ENCODE assay signal across 29 cellular contexts in the genomic region with DNA sequence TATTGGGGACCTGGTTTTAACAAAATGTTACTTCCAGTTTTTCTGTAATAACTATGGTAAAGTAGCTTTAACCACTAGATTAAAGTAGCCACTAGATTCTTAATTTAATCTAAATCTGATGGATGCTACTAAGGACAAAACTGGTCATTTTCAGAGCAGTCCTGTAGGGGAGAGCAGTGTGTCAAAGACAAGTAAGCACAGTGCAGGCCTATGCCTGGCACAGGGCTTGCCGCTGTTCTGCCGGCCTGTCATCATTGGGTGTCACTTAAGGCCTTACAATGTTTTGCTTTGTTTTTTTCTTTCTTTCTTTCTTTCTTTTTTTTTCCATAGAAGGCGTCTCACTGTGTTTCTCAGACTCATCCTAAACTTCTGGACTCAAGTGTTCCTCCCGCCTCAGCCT. TPM values are rescaled to one million over a fixed set of nuclear protein-coding genes. Genes with fewer than 3 reads are reported as not detected.
DNase-seq lines count a peak whose midpoint lies in the region; ATAC-seq and TF ChIP-seq lines count a peak whose summit lies in the region.
"Had no signal": no experiment of that assay in that cellular context is flagged by ENCODE, and none has a peak within 500 bp of the region (broad histone marks: within the 10 kb centered on the region; RNA-seq: fewer than 3 reads in every experiment).

No MANE protein-coding gene starts in this region.

- no peak for TF ChIP-seq EP300 in SK-N-SH (IDR thresholded peaks at IDR 0.05; ENCODE audit: borderline replicate concordance in 1 of 2, low read depth in 1 of 2, low read length in 1 of 2)

- H3K9me3 Mint-ChIP-seq in endodermal cell = no peaks in the 10 kb centered on the region
- H3K9me3 Mint-ChIP-seq in nephron progenitor cell = no peaks in the 10 kb centered on the region
- H3K9me3 Mint-ChIP-seq: activated CD4-positive, alpha-beta T cell treated with anti-CD3 and anti-CD28 coated beads, Interleukin-2, amount 10 ng/mL, durations not matched to agents 24 days and 14 days; activated naive CD4-positive, alpha-beta T cell treated with anti-CD3 and anti-CD28 coated beads, Interleukin-2, amount 10 ng/mL, durations not matched to agents 7 days and 5 days; central memory CD8-positive, alpha-beta T cell; IgD-negative memory B cell; nephron; stimulated activated memory B cell treated with anti-CD40 and anti-IgM and Interleukin-4, amounts not matched to agents 10 μg/mL and 1 μg/mL and 100 μg/mL, for 72 hours had no signal

- H3K9ac ChIP-seq in SK-N-SH (no peak overlapping the region), endodermal cell (ENCODE audit: extremely low read depth, low read length, poor library complexity, severe bottlenecking) (no peak overlapping the region)

- H3K4me2 ChIP-seq in SK-N-SH = no peak overlapping the region

- no peak overlapping the region for H3K4me3 Mint-ChIP-seq in endodermal cell
- H3K4me3 Mint-ChIP-seq in nephron progenitor cell = no peak overlapping the region
- H3K4me3 Mint-ChIP-seq: activated CD4-positive, alpha-beta T cell treated with anti-CD3 and anti-CD28 coated beads, Interleukin-2, amount 10 ng/mL, durations not matched to agents 24 days and 14 days; activated naive CD4-positive, alpha-beta T cell treated with anti-CD3 and anti-CD28 coated beads, Interleukin-2, amount 10 ng/mL, durations not matched to agents 7 days and 5 days; central memory CD8-positive, alpha-beta T cell; IgD-negative memory B cell; nephron; stimulated activated memory B cell treated with anti-CD40 and anti-IgM and Interleukin-4, amounts not matched to agents 10 μg/mL and 1 μg/mL and 100 μg/mL, for 72 hours; T-helper 17 cell had no signal

- WGBS in SK-N-SH (ENCODE audit: low lambda C conversion rate) = 95% methylated on average over 4 of the region's 4 CpGs
- WGBS in endodermal cell (ENCODE audit: insufficient coverage in 1 of 2, insufficient read length in 1 of 2), 2 experiments = 90 to 96% methylated on average over 2 to 4 of the region's 4 CpGs
- 76 to 80% methylated on average over 4 of the region's 4 CpGs for WGBS in aorta, 2 donors

- H3K36me3 ChIP-seq in SK-N-SH (replicated peaks in 1 of 2; ENCODE audit: control insufficient read depth in 1 of 2, insufficient read depth in 2 of 2, low read length in 1 of 2) (peaks cover 0 to 35% of the 10 kb centered on the region in 2 experiments), endodermal cell (ENCODE audit: control insufficient read depth, insufficient read depth, low read length) (peaks cover 32% of the 10 kb centered on the region), aorta (ENCODE audit: control insufficient read depth in 1 of 2, insufficient read depth in 2 of 2, low read length in 1 of 2) (peaks cover 0 to 3% of the 10 kb centered on the region in 2 donors), mucosa of descending colon (ENCODE audit: low read depth) (no peaks in the 10 kb centered on the region)
- H3K36me3 ChIP-seq: thoracic aorta had no signal

- no peak overlapping the region for H3K27ac Mint-ChIP-seq in endodermal cell
- peak overlapping the region; percentile 47 for H3K27ac Mint-ChIP-seq in nephron progenitor cell
- H3K27ac Mint-ChIP-seq: activated CD4-positive, alpha-beta T cell treated with anti-CD3 and anti-CD28 coated beads, Interleukin-2, amount 10 ng/mL, durations not matched to agents 24 days and 14 days; activated naive CD4-positive, alpha-beta T cell treated with anti-CD3 and anti-CD28 coated beads, Interleukin-2, amount 10 ng/mL, durations not matched to agents 7 days and 5 days; IgD-negative memory B cell; nephron; stimulated activated memory B cell treated with anti-CD40 and anti-IgM and Interleukin-4, amounts not matched to agents 10 μg/mL and 1 μg/mL and 100 μg/mL, for 72 hours; T-helper 17 cell had no signal

- H3K27me3 ChIP-seq in SK-N-SH (ENCODE audit: insufficient read depth) (no peaks in the 10 kb centered on the region), endodermal cell (ENCODE audit: control insufficient read depth, insufficient read depth, low read length, poor library complexity, severe bottlenecking) (no peaks in the 10 kb centered on the region), aorta (ENCODE audit: control insufficient read depth in 1 of 2, insufficient read depth in 2 of 2, low read length in 1 of 2) (no peaks in the 10 kb centered on the region)
- H3K27me3 ChIP-seq: esophagus muscularis mucosa, Peyer's patch had no signal

- TF ChIP-seq RAD21 in SK-N-SH (IDR thresholded peaks at IDR 0.05; ENCODE audit: low read length) = no peak; the same call in 1 of the 2 replicates

- ATAC-seq in SK-N-SH treated with all-trans-retinoic acid at 6 μM for 48 hours = peak; percentile 59
- ATAC-seq in aorta (ENCODE audit: low FRiP score) = no peak
- no peak for ATAC-seq in HG02981 (IDR thresholded peaks at IDR 0.05; ENCODE audit: unreplicated experiment)
- no peak for ATAC-seq in mucosa of descending colon
- ATAC-seq: psoas muscle; stimulated activated memory B cell treated with anti-CD40 and anti-IgM and Interleukin-4, amounts not matched to agents 10 μg/mL and 1 μg/mL and 100 μg/mL, for 72 hours; T-helper 17 cell had no signal

- H3K4me1 Mint-ChIP-seq in endodermal cell (peaks cover 6% of the 10 kb centered on the region), nephron progenitor cell (peaks cover 14% of the 10 kb centered on the region)
- H3K4me1 Mint-ChIP-seq: central memory CD8-positive, alpha-beta T cell; stimulated activated memory B cell treated with anti-CD40 and anti-IgM and Interleukin-4, amounts not matched to agents 10 μg/mL and 1 μg/mL and 100 μg/mL, for 72 hours; T-helper 17 cell had no signal

- intact Hi-C loops in aorta (cut with DNase I) = no loop called here
- intact Hi-C loops in mucosa of descending colon (cut with DNase I, micrococcal nuclease) = no loop called here

- H3K27me3 Mint-ChIP-seq in endodermal cell (ENCODE audit: insufficient read depth) (no peaks in the 10 kb centered on the region), nephron progenitor cell (ENCODE audit: low read depth, poor library complexity) (no peaks in the 10 kb centered on the region)
- H3K27me3 Mint-ChIP-seq: activated CD4-positive, alpha-beta T cell treated with anti-CD3 and anti-CD28 coated beads, Interleukin-2, amount 10 ng/mL, durations not matched to agents 24 days and 14 days; activated naive CD4-positive, alpha-beta T cell treated with anti-CD3 and anti-CD28 coated beads, Interleukin-2, amount 10 ng/mL, durations not matched to agents 7 days and 5 days; central memory CD8-positive, alpha-beta T cell; IgD-negative memory B cell; stimulated activated memory B cell treated with anti-CD40 and anti-IgM and Interleukin-4, amounts not matched to agents 10 μg/mL and 1 μg/mL and 100 μg/mL, for 72 hours; T-helper 17 cell had no signal

- H3K4me3 ChIP-seq in SK-N-SH (ENCODE audit: low read depth in 2 of 2, low read length in 1 of 2) = no peak overlapping the region
- no peak overlapping the region for H3K4me3 ChIP-seq in endodermal cell (ENCODE audit: low read length)
- no peak overlapping the region for H3K4me3 ChIP-seq in aorta (ENCODE audit: low read length in 2 of 2)
- no peak overlapping the region for H3K4me3 ChIP-seq in mucosa of descending colon
- H3K4me3 ChIP-seq: esophagus muscularis mucosa, Peyer's patch, psoas muscle, skin epidermis, thoracic aorta had no signal

- H3K9me3 ChIP-seq in SK-N-SH (no peaks in the 10 kb centered on the region), endodermal cell (ENCODE audit: control insufficient read depth, low read length) (no peaks in the 10 kb centered on the region), aorta (ENCODE audit: control insufficient read depth, low read length) (no peaks in the 10 kb centered on the region), mucosa of descending colon (no peaks in the 10 kb centered on the region)
- H3K9me3 ChIP-seq: esophagus muscularis mucosa, Peyer's patch, psoas muscle, thoracic aorta had no signal

- CTCF ChIA-PET in SK-N-SH (lab: Yijun Ruan, JAX) = interaction anchor here (0.6 to 1.3 kb wide), 3 partner anchors 9 to 142 kb away, joined by 3 to 4 read pairs (median 3); no protein-coding TSS in a partner anchor

- H3K27ac ChIP-seq in SK-N-SH (ENCODE audit: low read depth in 2 of 2, low read length in 1 of 2) (no peak overlapping the region), endodermal cell (ENCODE audit: low read depth, low read length) (no peak overlapping the region), aorta (ENCODE audit: low read depth in 1 of 2, low read length in 2 of 2) (no peak overlapping the region)
- H3K27ac ChIP-seq: 22Rv1, esophagus muscularis mucosa, Peyer's patch, psoas muscle, skin epidermis, thoracic aorta had no signal

- H4K20me1 ChIP-seq in SK-N-SH (ENCODE audit: insufficient read depth) = no peaks in the 10 kb centered on the region

- POLR2A ChIA-PET in SK-N-SH (lab: Yijun Ruan, JAX) = no interaction called here

- H3K4me1 ChIP-seq in SK-N-SH (ENCODE audit: control insufficient read depth in 1 of 2, insufficient read depth in 2 of 2, low read depth in 1 of 2, low read length in 1 of 2) (peaks cover 1 to 13% of the 10 kb centered on the region in 2 experiments; a peak in 3 of 4 replicates), endodermal cell (ENCODE audit: control insufficient read depth, insufficient read depth, low read length) (no peaks in the 10 kb centered on the region), aorta (ENCODE audit: control insufficient read depth in 1 of 2, insufficient read depth in 2 of 2, low read length in 2 of 2) (peaks cover 0 to 2% of the 10 kb centered on the region in 2 donors), mucosa of descending colon (ENCODE audit: low read depth) (no peaks in the 10 kb centered on the region)
- H3K4me1 ChIP-seq: esophagus muscularis mucosa, Peyer's patch, psoas muscle had no signal

- no peak overlapping the region for H2AFZ ChIP-seq in SK-N-SH (ENCODE audit: low read depth)

- DNase-seq in SK-N-SH = no peak
- no peak for DNase-seq in endodermal cell
- DNase-seq in nephron progenitor cell = no peak
- DNase-seq in aorta = no peak
- DNase-seq in COLO829 (ENCODE audit: low spot score) = no peak
- no peak for DNase-seq in mucosa of descending colon
- DNase-seq: activated CD4-positive, alpha-beta T cell treated with anti-CD3 and anti-CD28 coated beads, Interleukin-2, amount 10 ng/mL, durations not matched to agents 24 days and 14 days; activated naive CD4-positive, alpha-beta T cell treated with anti-CD3 and anti-CD28 coated beads, Interleukin-2, amount 10 ng/mL, durations not matched to agents 7 days and 5 days; Calu3; EL; glutamatergic neuron; NCI-H1436 treated with DMSO at 0.1 percent for 48 hours; NCI-H2171; NCI-H526; Peyer's patch; psoas muscle; stimulated activated CD4-positive, alpha-beta T cell treated with anti-CD3 and anti-CD28 coated beads, Interleukin-2, amount 100 ng/mL, for 24 hours; T-helper 17 cell had no signal

- H3F3A ChIP-seq in SK-N-SH (replicated peaks; ENCODE audit: insufficient read depth) = peaks cover 17% of the 10 kb centered on the region

- peaks cover 9% of the 10 kb centered on the region; the same call in 1 of the 2 replicates for H3K79me2 ChIP-seq in SK-N-SH (ENCODE audit: insufficient read depth)

- H3K9me2 ChIP-seq in SK-N-SH = no peaks in the 10 kb centered on the region

- no peak for TF ChIP-seq CTCF in SK-N-SH (IDR thresholded peaks at IDR 0.05)
- peak; percentile 49 for TF ChIP-seq CTCF in endodermal cell (conservative IDR thresholded peaks at IDR 0.05)
- TF ChIP-seq CTCF in nephron progenitor cell (IDR thresholded peaks at IDR 0.05) = no peak
- no peak for TF ChIP-seq CTCF in mucosa of descending colon (IDR thresholded peaks at IDR 0.05)

- peaks cover 43% of the 10 kb centered on the region for H3K36me3 Mint-ChIP-seq in endodermal cell (ENCODE audit: low read depth)
- H3K36me3 Mint-ChIP-seq in nephron progenitor cell (ENCODE audit: low read depth) = peaks cover 37% of the 10 kb centered on the region

RNA-seq across cellular contexts. Expression of a gene that starts 53.0 kb away (rescaled TPM):
- polyA plus RNA-seq in SK-N-SH (2012; rRNA removed) = 3.0 and 3.1 TPM in 2 replicates
- polyA plus RNA-seq in SK-N-SH (2012; cell fraction: cytosol; rRNA removed) = 1.9 and 2.3 TPM in 2 replicates
- 4.0 and 6.5 TPM in 2 replicates for polyA plus RNA-seq in SK-N-SH (2012; cell fraction: nucleus; rRNA removed)
- not detected for total RNA-seq in endodermal cell
- not detected for polyA plus RNA-seq in endodermal cell (2013, experiment 1 of 2)
- polyA plus RNA-seq in endodermal cell (2013, experiment 2 of 2) = not detected
- 1 to 10 TPM in 1 of 2 donors, under 1 TPM in 1; 0.78 to 2.2 TPM for total RNA-seq in aorta
- polyA plus RNA-seq in aorta = 1 to 10 TPM in 1 of 2 donors, under 1 TPM in 1; 0.75 to 3.1 TPM
- not detected for total RNA-seq in mucosa of descending colon
- total RNA-seq: activated CD4-positive, alpha-beta T cell treated with anti-CD3 and anti-CD28 coated beads, Interleukin-2, amount 10 ng/mL, durations not matched to agents 24 days and 14 days; mesenteric fat pad; Peyer's patch; psoas muscle; T-helper 17 cell had no signal
- polyA plus RNA-seq: IgD-negative memory B cell had no signal
